In the genomic region with DNA sequence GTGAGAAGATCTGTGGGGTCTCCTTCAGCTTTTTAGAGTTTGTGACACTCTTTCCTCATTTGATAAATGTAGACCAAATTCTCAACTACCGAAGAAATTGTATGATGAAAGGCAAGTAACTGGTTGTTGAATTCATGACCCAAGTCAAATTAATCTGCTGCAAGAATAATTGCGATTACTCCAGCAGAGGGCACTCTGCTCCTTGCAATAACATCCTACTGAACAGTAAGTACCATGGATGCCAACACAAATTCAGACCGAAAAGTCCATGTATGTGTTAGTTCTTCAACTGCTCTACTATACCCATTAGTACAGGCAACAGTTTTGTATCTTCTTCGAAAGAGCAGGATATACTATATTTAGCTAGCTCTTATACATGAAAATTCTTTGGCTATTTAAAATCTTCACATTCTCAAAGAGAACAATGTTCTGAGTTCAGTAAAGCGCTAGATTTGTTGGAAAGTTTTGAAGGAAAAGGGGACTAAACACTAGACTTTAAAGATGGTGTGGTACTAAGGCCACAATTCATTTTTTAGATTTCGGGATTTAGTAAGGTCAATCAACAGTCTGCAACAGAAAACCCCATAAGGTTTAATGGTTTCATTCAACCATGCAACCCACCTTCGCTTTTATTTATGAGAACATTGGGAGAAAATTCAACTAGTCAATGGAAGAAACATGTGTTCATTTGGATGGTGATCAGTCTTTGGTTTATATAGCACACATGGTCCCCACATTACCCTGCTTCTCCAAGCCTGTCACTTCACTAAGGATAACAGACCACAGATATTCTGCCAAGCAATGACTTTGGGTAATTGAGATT, we compare ENCODE assay signal across 8 cellular contexts.
A peak's percentile ranks its signal among the peaks of the same experiment; 100 is the strongest.
DNase-seq lines count a peak whose midpoint lies in the region; ATAC-seq and TF ChIP-seq lines count a peak whose summit lies in the region.

No MANE protein-coding gene starts in this region.

- peak overlapping the region in 3 of 10 donors; percentile 41 to 60 (median 57) for H3K27ac ChIP-seq in heart right ventricle

- H3K4me1 ChIP-seq in heart right ventricle: peaks cover 0 to 35% (median 6%) of the 10 kb centered on the region in 9 donors

- no peaks in the 10 kb centered on the region for H3K9me3 ChIP-seq in heart right ventricle

- H3K36me3 ChIP-seq in heart right ventricle: peaks cover 0 to 12% (median 0%) of the 10 kb centered on the region in 9 donors

- no peak overlapping the region for H3K4me3 ChIP-seq in heart right ventricle

- DNase-seq in Caki2 (ENCODE audit: low read depth): peak; percentile 42
- peak; percentile 25 for DNase-seq in HuH-7 (ENCODE audit: low spot score)
- peak; percentile 91 for DNase-seq in OCI-M1 (lab: John Stamatoyannopoulos, UW)
- peak; percentile 85 for DNase-seq in amniotic epithelial cell (ENCODE audit: low read depth)
- DNase-seq in heart right ventricle: peak in 1 of 2 donors; percentile 80
- peak; percentile 45 for DNase-seq in pulmonary artery endothelial cell (ENCODE audit: low read depth, low spot score)

- intact Hi-C loops in heart right ventricle (cut with DNase I): loop anchor here (1.0 to 10.0 kb wide), 11 partner anchors 23 to 363 kb away; partner anchors contain the start of genes RNF150 (in 8 of the 10) and ZNF330 (in 2 of the 10)

- no peaks in the 10 kb centered on the region for H3K27me3 ChIP-seq in heart right ventricle

- peak; percentile 57 to 92 (median 78) for TF ChIP-seq CTCF in heart right ventricle (IDR thresholded peaks at IDR 0.05)

- WGBS in heart right ventricle, 2 donors: 40 to 41% methylated on average over 7 of the region's 7 CpGs

- ATAC-seq in GM19397 (IDR thresholded peaks at IDR 0.05; ENCODE audit: unreplicated experiment): peak; percentile 67
- ATAC-seq in heart right ventricle: peak; percentile 33 to 80 (median 66)
- no peak for ATAC-seq in GM19328 (IDR thresholded peaks at IDR 0.05; ENCODE audit: unreplicated experiment)

- in situ Hi-C loops in Caki2 (cut with HindIII; ENCODE audit: low pct_unique_long_range_greater_than_20kb, low sequenced_read_pairs): no loop called here
